ENCODE assay signal across 9 cellular contexts in genomic region chr2:68764781-68765385, GRCh38. TPM values are rescaled to one million over a fixed set of nuclear protein-coding genes. Genes with fewer than 3 reads are reported as not detected.
DNase-seq lines count a peak whose midpoint lies in the region; ATAC-seq and TF ChIP-seq lines count a peak whose summit lies in the region.
"Had no signal": no experiment of that assay in that cellular context is flagged by ENCODE, and none has a peak within 500 bp of the region (broad histone marks: within the 10 kb centered on the region; RNA-seq: fewer than 3 reads in every experiment).

No MANE protein-coding gene starts in this region.

- TF ChIP-seq CTCF in OCI-LY7 (conservative IDR thresholded peaks at IDR 0.05; ENCODE audit: low read length) (no peak), coronary artery (IDR thresholded peaks at IDR 0.05) (no peak), neutrophil (IDR thresholded peaks at IDR 0.05) (no peak)

- BruUV-seq in OCI-LY7 (replicated peaks; lab: Mats Ljungman, UMichigan), result no TSS peak

- H3K4me3 ChIP-seq in OCI-LY7 (ENCODE audit: low read depth, low read length, poor library complexity, severe bottlenecking) (peak overlapping the region; percentile 67), coronary artery (peak overlapping the region; percentile 33), neutrophil (ENCODE audit: low read depth in 1 of 2, low read length in 1 of 2) (peak overlapping the region; percentile 49 to 57)

- DNase-seq in ELF-1 (ENCODE audit: low read depth, low spot score) (peak; percentile 23), OCI-LY7 (ENCODE audit: low spot score) (no peak), coronary artery (ENCODE audit: low spot score) (no peak), NCI-H345 treated with DMSO at 0.1 percent for 48 hours (lab: John Stamatoyannopoulos, UW; ENCODE audit: unreplicated experiment) (no peak), SKM-1 (lab: John Stamatoyannopoulos, UW; ENCODE audit: unreplicated experiment) (no peak), RPMI8226 (no peak)
- DNase-seq: cerebellar nuclear complex had no signal

- H3K4me1 ChIP-seq in OCI-LY7 (ENCODE audit: insufficient read depth, low read length, poor library complexity, severe bottlenecking), result peaks cover 92% of the 10 kb centered on the region
- peaks cover 91 to 92% of the 10 kb centered on the region in 2 experiments for H3K4me1 ChIP-seq in neutrophil (ENCODE audit: control insufficient read depth in 1 of 2, insufficient read depth in 1 of 2, low read depth in 1 of 2, low read length in 1 of 2)

- H3K9me2 ChIP-seq in OCI-LY7 (ENCODE audit: insufficient read depth, low read length), result no peaks in the 10 kb centered on the region

- peak overlapping the region; percentile 99 for H3K4me2 ChIP-seq in OCI-LY7 (ENCODE audit: low read length)

- H3K27me3 ChIP-seq in neutrophil, result no peaks in the 10 kb centered on the region

- H3K27ac ChIP-seq in OCI-LY7 (ENCODE audit: low read depth, low read length, poor library complexity, severe bottlenecking), result peak overlapping the region; percentile 93
- H3K27ac ChIP-seq in coronary artery, result peak overlapping the region in 1 of 2 donors; percentile 30
- peak overlapping the region; percentile 99 for H3K27ac ChIP-seq in neutrophil

- peaks cover 60% of the 10 kb centered on the region for H3K79me2 ChIP-seq in OCI-LY7 (ENCODE audit: insufficient read depth, low read depth, low read length)

- no peaks in the 10 kb centered on the region for H3K36me3 ChIP-seq in OCI-LY7 (ENCODE audit: insufficient read depth, low read length)
- H3K36me3 ChIP-seq in neutrophil, result no peaks in the 10 kb centered on the region

- ATAC-seq in HG02938 (IDR thresholded peaks at IDR 0.05; ENCODE audit: unreplicated experiment), result no peak

- H3K9me3 ChIP-seq in OCI-LY7 (ENCODE audit: low read length) (no peaks in the 10 kb centered on the region), neutrophil (no peaks in the 10 kb centered on the region)

- H4K20me1 ChIP-seq in OCI-LY7 (ENCODE audit: insufficient read depth, low read length), result no peaks in the 10 kb centered on the region

- CTCF ChIA-PET in OCI-LY7 (lab: Charles Lee; ENCODE audit: unreplicated experiment), result interaction anchor here (0.7 to 1.4 kb wide), 8 partner anchors 13 to 301 kb away, joined by 3 to 9 read pairs (median 4); no protein-coding TSS in a partner anchor

- POLR2A ChIA-PET in OCI-LY7 (lab: Charles Lee), result interaction anchor here (0.8 to 2.0 kb wide), 21 partner anchors 9 to 296 kb away, joined by 3 to 14 read pairs (median 6); partner anchors contain the start of gene ARHGAP25

- H2AFZ ChIP-seq in OCI-LY7 (ENCODE audit: low read length), result peak overlapping the region; percentile 78

- intact Hi-C loops in OCI-LY7 (cut with micrococcal nuclease; ENCODE audit: unreplicated experiment), result loop anchor here (5.0 to 10.0 kb wide), 4 partner anchors 142 to 1360 kb away; partner anchors contain the start of genes APLF, FBXO48 and PLEK

RNA-seq across cellular contexts. Expression of gene ARHGAP25, which starts 30.3 kb away (rescaled TPM):
- total RNA-seq in OCI-LY7 (2014; rRNA removed; shearing (Covaris generic)), result 18.6 and 22.3 TPM in 2 replicates
- total RNA-seq in OCI-LY7 (2022), result 37.7 and 43.8 TPM in 2 replicates
